ENCODE assay signal across 9 cellular contexts in the genomic region with DNA sequence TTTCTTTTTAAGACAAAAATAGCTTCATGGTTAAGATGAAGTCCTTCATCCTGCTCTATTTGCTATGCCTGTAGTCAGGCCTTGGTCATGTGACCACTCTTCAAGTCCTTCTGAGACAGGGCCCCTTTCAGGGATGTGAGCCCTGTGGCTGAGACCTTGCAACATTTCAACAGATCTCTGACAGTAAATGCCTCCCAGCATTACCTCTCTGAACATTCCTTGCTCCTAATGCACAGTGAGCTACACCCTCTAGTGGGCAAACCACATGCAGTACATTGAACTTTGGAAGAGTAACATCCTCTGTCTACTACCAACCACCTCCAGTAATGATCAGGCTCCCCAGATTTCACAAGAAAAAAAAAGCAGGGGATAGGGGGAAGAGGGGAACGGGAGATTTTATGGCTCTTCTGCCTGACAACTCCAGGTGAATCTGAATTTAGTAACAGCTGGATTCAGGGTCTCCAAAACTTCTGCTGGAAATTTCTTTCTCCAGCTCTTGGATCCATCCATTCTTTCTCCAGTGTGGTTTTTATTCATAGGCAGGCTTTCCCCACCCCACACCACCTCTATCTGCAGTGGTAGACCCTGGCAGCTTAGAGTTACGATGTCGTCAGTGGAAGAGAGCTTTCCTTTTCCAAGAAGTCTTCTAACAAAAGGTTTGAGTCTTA. TPM values are rescaled to one million over a fixed set of nuclear protein-coding genes. Genes with fewer than 3 reads are reported as not detected.
A peak's percentile ranks its signal among the peaks of the same experiment; 100 is the strongest.
DNase-seq lines count a peak whose midpoint lies in the region; ATAC-seq, FAIRE-seq and TF ChIP-seq lines count a peak whose summit lies in the region.
"Had no signal": no experiment of that assay in that cellular context is flagged by ENCODE, and none has a peak within 500 bp of the region (broad histone marks: within the 10 kb centered on the region; RNA-seq: fewer than 3 reads in every experiment).

No MANE protein-coding gene starts in this region.

- POLR2A ChIA-PET in activated CD4-positive, alpha-beta T cell treated with anti-CD3 and anti-CD28 coated beads for 36 hours (lab: Charles Lee) = interaction anchor here (0.6 kb wide), 1 partner anchor 67 kb away, joined by 3 read pairs; no protein-coding TSS in a partner anchor

- CTCF ChIA-PET in activated CD4-positive, alpha-beta T cell treated with anti-CD3 and anti-CD28 coated beads for 36 hours (lab: Charles Lee) = interaction anchor here (0.5 to 2.5 kb wide), 11 partner anchors 11 to 759 kb away, joined by 3 to 14 read pairs (median 5); no protein-coding TSS in a partner anchor

- peaks cover 5% of the 10 kb centered on the region for H3K4me1 Mint-ChIP-seq in activated CD4-positive, alpha-beta T cell treated with anti-CD3 and anti-CD28 coated beads for 36 hours

- H3K27ac Mint-ChIP-seq in activated CD4-positive, alpha-beta T cell treated with anti-CD3 and anti-CD28 coated beads for 36 hours = no peak overlapping the region

- H3K4me3 Mint-ChIP-seq in activated CD4-positive, alpha-beta T cell treated with anti-CD3 and anti-CD28 coated beads for 36 hours = no peak overlapping the region

- DNase-seq in activated CD4-positive, alpha-beta T cell treated with anti-CD3 and anti-CD28 coated beads for 36 hours = peak; percentile 34
- no peak for DNase-seq in activated CD4-positive, alpha-beta T cell treated with anti-CD3 and anti-CD28 coated beads for 1 hour
- DNase-seq in HL-60 (ENCODE audit: low read depth in 1 of 2, low spot score in 1 of 2) (peak; percentile 77 to 91), OCI-M1 (lab: John Stamatoyannopoulos, UW) (peak; percentile 84), bronchial epithelial cell (ENCODE audit: low read depth) (peak; percentile 73), left kidney (ENCODE audit: low read depth, low spot score) (peak; percentile 75), vagina (ENCODE audit: extremely low spot score in 2 of 2) (no peak)

- H3K27me3 ChIP-seq in HL-60 (ENCODE audit: insufficient read depth, poor library complexity, severe bottlenecking) = no peaks in the 10 kb centered on the region
- no peaks in the 10 kb centered on the region for H3K27me3 ChIP-seq in bronchial epithelial cell (ENCODE audit: control insufficient read depth, insufficient read depth, low read length)
- no peaks in the 10 kb centered on the region for H3K27me3 ChIP-seq in vagina

- H3K9me3 ChIP-seq in vagina = no peaks in the 10 kb centered on the region

- peak; percentile 58 for FAIRE-seq in bronchial epithelial cell (lab: Jason Lieb, UNC)

- no peaks in the 10 kb centered on the region for H3K4me1 ChIP-seq in vagina

- H3K4me3 ChIP-seq in HL-60 (replicated peaks; ENCODE audit: insufficient read depth, low read length) (no peak overlapping the region), bronchial epithelial cell (ENCODE audit: low read depth, low read length) (no peak overlapping the region), vagina (no peak overlapping the region)

- TF ChIP-seq CTCF in HL-60 (IDR thresholded peaks at IDR 0.05; ENCODE audit: insufficient read depth, low read length) (peak; percentile 79), bronchial epithelial cell (IDR thresholded peaks at IDR 0.05; ENCODE audit: insufficient read depth, low read length, severe bottlenecking) (peak; percentile 87), vagina (IDR thresholded peaks at IDR 0.05) (peak; percentile 28 to 35 (median 32))

- peak; percentile 85 for ATAC-seq in activated CD4-positive, alpha-beta T cell treated with anti-CD3 and anti-CD28 coated beads for 36 hours
- peak; percentile 81 for ATAC-seq in GM21515 (IDR thresholded peaks at IDR 0.05; ENCODE audit: unreplicated experiment)

- H3K27me3 Mint-ChIP-seq in activated CD4-positive, alpha-beta T cell treated with anti-CD3 and anti-CD28 coated beads for 36 hours = peaks cover 2% of the 10 kb centered on the region

- peaks cover 13% of the 10 kb centered on the region for H3K9me3 Mint-ChIP-seq in activated CD4-positive, alpha-beta T cell treated with anti-CD3 and anti-CD28 coated beads for 36 hours (ENCODE audit: low read depth)

- no peaks in the 10 kb centered on the region for H3K36me3 ChIP-seq in bronchial epithelial cell (ENCODE audit: control insufficient read depth, insufficient read depth, low read length)
- H3K36me3 ChIP-seq in vagina = no peaks in the 10 kb centered on the region

- no peak overlapping the region for H3K27ac ChIP-seq in HL-60 (replicated peaks)
- no peak overlapping the region for H3K27ac ChIP-seq in vagina

- intact Hi-C loops in activated CD4-positive, alpha-beta T cell treated with anti-CD3 and anti-CD28 coated beads for 36 hours (cut with DNase I, micrococcal nuclease) = loop anchor here (1.0 to 10.0 kb wide), 4 partner anchors 196 to 520 kb away; no protein-coding TSS in a partner anchor
- intact Hi-C loops in vagina (cut with DNase I) = no loop called here

- peaks cover 26% of the 10 kb centered on the region for H3K36me3 Mint-ChIP-seq in activated CD4-positive, alpha-beta T cell treated with anti-CD3 and anti-CD28 coated beads for 36 hours (ENCODE audit: low read depth)

- no peak for TF ChIP-seq POLR2A in vagina (IDR thresholded peaks at IDR 0.05)

RNA-seq across cellular contexts. Expression of a gene that starts 8.9 kb away (rescaled TPM):
- total RNA-seq in activated CD4-positive, alpha-beta T cell treated with anti-CD3 and anti-CD28 coated beads for 36 hours = 10 to 100 TPM; 47.5 to 65.4 TPM
- total RNA-seq in bronchial epithelial cell (32.9 and 41.0 TPM in 2 replicates), vagina (40.3 TPM)

RNA-seq across cellular contexts. Expression of a gene that starts 39.5 kb away (rescaled TPM):
- total RNA-seq in activated CD4-positive, alpha-beta T cell treated with anti-CD3 and anti-CD28 coated beads for 36 hours = not detected
- total RNA-seq in bronchial epithelial cell (not detected in 2 replicates), vagina (not detected)
- total RNA-seq: urinary bladder had no signal

Comparison
In these comparisons a context has a peak if more than half of its experiments do, and no peak if none do; other contexts are left out.
1. DNase-seq: peak in activated CD4-positive, alpha-beta T cell treated with anti-CD3 and anti-CD28 coated beads for 36 hours (single experiment), HL-60 (2 of 2), OCI-M1 (single experiment), bronchial epithelial cell (single experiment) and left kidney (single experiment); none in activated CD4-positive, alpha-beta T cell treated with anti-CD3 and anti-CD28 coated beads for 1 hour (single experiment) and vagina (0 of 2).
2. CTCF ChIP-seq: peak in every context shown above with its lines; median percentile 87 in bronchial epithelial cell; 79 in HL-60; 32 in vagina.